17 cellular contexts compared by ENCODE assay signal in genomic region chr16:3083408-3083807, GRCh38. TPM values are rescaled to one million over a fixed set of nuclear protein-coding genes. Genes with fewer than 3 reads are reported as not detected.
"Had no signal": no experiment of that assay in that cellular context is flagged by ENCODE, and none has a peak within 500 bp of the region (broad histone marks: within the 10 kb centered on the region; RNA-seq: fewer than 3 reads in every experiment).

No MANE protein-coding gene starts in this region.

RNA-seq across cellular contexts. Expression of gene ZSCAN10, which starts 15.7 kb away (rescaled TPM):
- total RNA-seq: left colon, left lung, liver, lower lobe of right lung, mammary epithelial cell, pulmonary artery endothelial cell, renal cortical epithelial cell, right atrium auricular region, right lobe of liver, skeletal muscle tissue, smooth muscle cell, stomach, thyroid gland, transverse colon, urinary bladder, vagina had no signal

RNA-seq across cellular contexts. Expression of gene ZNF205, which starts 29.0 kb away (rescaled TPM):
- total RNA-seq: naive thymus-derived CD8-positive, alpha-beta T cell had no signal

RNA-seq across cellular contexts. Expression of gene BICDL2, which starts 46.7 kb away (rescaled TPM):
- total RNA-seq: naive thymus-derived CD8-positive, alpha-beta T cell; pulmonary artery endothelial cell; skeletal muscle tissue had no signal
